In genomic region chr4:747546-748170, GRCh38 we compare ENCODE assay signal across 15 cellular contexts. TPM values are rescaled to one million over a fixed set of nuclear protein-coding genes. Genes with fewer than 3 reads are reported as not detected.
DNase-seq lines count a peak whose midpoint lies in the region; ATAC-seq and TF ChIP-seq lines count a peak whose summit lies in the region.
"Had no signal": no experiment of that assay in that cellular context is flagged by ENCODE, and none has a peak within 500 bp of the region (broad histone marks: within the 10 kb centered on the region; RNA-seq: fewer than 3 reads in every experiment).

No MANE protein-coding gene starts in this region.

- intact Hi-C loops in left ventricle myocardium superior (cut with micrococcal nuclease) (no loop called here), heart left ventricle (cut with DNase I) (loop anchor here in 3 of 10 donors (10.0 kb wide), 2 partner anchors 237 to 247 kb away; partner anchors contain the start of genes IDUA (in 2 of the 3) and SLC26A1 (in 1 of the 3))

- H4K20me1 ChIP-seq in osteoblast (ENCODE audit: insufficient read depth, low read length) = peaks cover 46% of the 10 kb centered on the region

- H3K36me3 ChIP-seq in heart left ventricle = peaks cover 0 to 46% (median 23%) of the 10 kb centered on the region in 9 donors
- H3K36me3 ChIP-seq in osteoblast (ENCODE audit: insufficient read depth, low read length) = peaks cover 30% of the 10 kb centered on the region

- H3K27me3 ChIP-seq in heart left ventricle = no peaks in the 10 kb centered on the region
- H3K27me3 ChIP-seq in osteoblast (ENCODE audit: insufficient read depth, low read length) = no peaks in the 10 kb centered on the region
- H3K27me3 ChIP-seq: BE2C had no signal

- H3K4me3 Mint-ChIP-seq in HFFc6 = peak overlapping the region; percentile 20; the same call in 1 of the 2 replicates
- H3K4me3 Mint-ChIP-seq in glutamatergic neuron (ENCODE audit: unreplicated experiment) = no peak overlapping the region
- H3K4me3 Mint-ChIP-seq: H9 had no signal

- peaks cover 0 to 22% (median 8%) of the 10 kb centered on the region in 12 donors for H3K4me1 ChIP-seq in heart left ventricle
- H3K4me1 ChIP-seq in osteoblast (ENCODE audit: insufficient read depth, low read length) = peaks cover 33% of the 10 kb centered on the region

- peak; percentile 23 for DNase-seq in left ventricle myocardium superior
- DNase-seq in heart left ventricle = no peak
- no peak for DNase-seq in HFFc6
- DNase-seq in glutamatergic neuron = no peak
- DNase-seq in osteoblast (ENCODE audit: insufficient read length, low spot score, missing footprints) = peak; percentile 39
- DNase-seq in stimulated activated naive CD4-positive, alpha-beta T cell (lab: John Stamatoyannopoulos, UW) = no peak
- DNase-seq: BE2C; CD4-positive, alpha-beta memory T cell; DMS79 treated with DMSO at 0.1 percent for 48 hours; EL; GOT3; H9 had no signal

- H3K4me3 ChIP-seq in heart left ventricle (no peak overlapping the region), osteoblast (ENCODE audit: insufficient read depth, low read length) (no peak overlapping the region)

- H3K9me3 ChIP-seq in heart left ventricle (no peaks in the 10 kb centered on the region), osteoblast (ENCODE audit: low read depth, low read length) (no peaks in the 10 kb centered on the region)
- H3K9me3 ChIP-seq: BE2C had no signal

- H3K27ac ChIP-seq in heart left ventricle (no peak overlapping the region), osteoblast (ENCODE audit: low read depth, low read length) (no peak overlapping the region)
- H3K27ac ChIP-seq: C4-2B, HL-60 had no signal

- no peak overlapping the region for H3K4me2 ChIP-seq in osteoblast (ENCODE audit: insufficient read depth, low read length)

- H3K79me2 ChIP-seq in osteoblast (ENCODE audit: insufficient read depth, low read length) = peaks cover 23% of the 10 kb centered on the region

- TF ChIP-seq CTCF in heart left ventricle (IDR thresholded peaks at IDR 0.05) = no peak
- TF ChIP-seq CTCF in HFFc6 (IDR thresholded peaks at IDR 0.05) = no peak
- no peak for TF ChIP-seq CTCF in glutamatergic neuron (IDR thresholded peaks at IDR 0.05; ENCODE audit: partially characterized antibody, unreplicated experiment)
- TF ChIP-seq CTCF in osteoblast (IDR thresholded peaks at IDR 0.05; ENCODE audit: extremely low read depth, low read depth, low read length) = no peak

- H3K36me3 Mint-ChIP-seq in HFFc6 (ENCODE audit: low read depth) (peaks cover 59% of the 10 kb centered on the region), glutamatergic neuron (ENCODE audit: unreplicated experiment) (peaks cover 5% of the 10 kb centered on the region)

- H3K9me3 Mint-ChIP-seq in HFFc6 = peaks cover 52% of the 10 kb centered on the region
- H3K9me3 Mint-ChIP-seq in glutamatergic neuron (ENCODE audit: unreplicated experiment) = peaks cover 19% of the 10 kb centered on the region

- H3K27ac Mint-ChIP-seq in HFFc6 = peak overlapping the region; percentile 14; the same call in 1 of the 2 replicates
- H3K27ac Mint-ChIP-seq in glutamatergic neuron (ENCODE audit: unreplicated experiment) = peak overlapping the region; percentile 36
- H3K27ac Mint-ChIP-seq: H9 had no signal

- ATAC-seq in left ventricle myocardium superior = no peak
- ATAC-seq in heart left ventricle = no peak
- no peak for ATAC-seq in GM19351 (IDR thresholded peaks at IDR 0.05; ENCODE audit: unreplicated experiment)

- H3K27me3 Mint-ChIP-seq in HFFc6 (ENCODE audit: insufficient read depth) (peaks cover 16% of the 10 kb centered on the region), glutamatergic neuron (ENCODE audit: unreplicated experiment) (peaks cover 8% of the 10 kb centered on the region)
- H3K27me3 Mint-ChIP-seq: CD4-positive, alpha-beta memory T cell had no signal

- TF ChIP-seq POLR2A in heart left ventricle (IDR thresholded peaks at IDR 0.05) = no peak

- peaks cover 24% of the 10 kb centered on the region; the same call in 1 of the 2 replicates for H3K4me1 Mint-ChIP-seq in HFFc6 (ENCODE audit: low read depth)
- peaks cover 11% of the 10 kb centered on the region for H3K4me1 Mint-ChIP-seq in glutamatergic neuron (ENCODE audit: low read depth, unreplicated experiment)
- H3K4me1 Mint-ChIP-seq: H9 had no signal

- no peak overlapping the region for H2AFZ ChIP-seq in osteoblast (ENCODE audit: low read length)

- 91 to 95% (median 95%) methylated on average over 18 to 22 of the region's 34 CpGs for WGBS in heart left ventricle, 4 donors

RNA-seq across cellular contexts. Expression of gene PCGF3, which starts 42.0 kb away (rescaled TPM):
- 20.9 TPM for total RNA-seq in left ventricle myocardium superior
- total RNA-seq in heart left ventricle = 10 to 100 TPM; 16.2 to 45.7 (median 21.8) TPM
- 10 to 100 TPM; 24.7 to 26.6 TPM for polyA plus RNA-seq in heart left ventricle
- 10 to 100 TPM; 28.5 to 34.5 (median 30.2) TPM for total RNA-seq in HFFc6 (2021; fragmentation: NEBNext Ultra II Directional; extraction: Animal tissue kit (Norgen Biotek cat#: 25700))
- total RNA-seq in glutamatergic neuron (ENCODE audit: unreplicated experiment) = 122 TPM
- total RNA-seq in osteoblast = 32.7 and 43.1 TPM in 2 replicates

RNA-seq across cellular contexts. Expression of gene SLC49A3, which starts 58.7 kb away (rescaled TPM):
- total RNA-seq in left ventricle myocardium superior = 12.6 TPM
- total RNA-seq in heart left ventricle = 10 to 100 TPM in 3 of 9 donors, 1 to 10 TPM in 6; 5.6 to 20.5 (median 8.9) TPM
- 1 to 10 TPM; 5.2 to 9.8 TPM for polyA plus RNA-seq in heart left ventricle
- total RNA-seq in HFFc6 (2021; fragmentation: NEBNext Ultra II Directional; extraction: Animal tissue kit (Norgen Biotek cat#: 25700)) = under 1 TPM in 5 of 6 experiments, not detected in 1; 0.13 to 0.62 (median 0.21) TPM
- not detected for total RNA-seq in glutamatergic neuron (ENCODE audit: unreplicated experiment)
- total RNA-seq in osteoblast = 11.6 and 13.6 TPM in 2 replicates
- polyA plus RNA-seq: CD4-positive, alpha-beta memory T cell had no signal

Comparison
In these comparisons a context has a peak if more than half of its experiments do, and no peak if none do; other contexts are left out.
1. DNase-seq: peak in left ventricle myocardium superior (single experiment) and osteoblast (single experiment); none in heart left ventricle (0 of 5), HFFc6 (single experiment), glutamatergic neuron (single experiment) and stimulated activated naive CD4-positive, alpha-beta T cell (0 of 6).